8 cellular contexts compared by ENCODE assay signal in genomic region chr19:17109962-17110598, GRCh38. TPM values are rescaled to one million over a fixed set of nuclear protein-coding genes. Genes with fewer than 3 reads are reported as not detected.
A peak's percentile ranks its signal among the peaks of the same experiment; 100 is the strongest.
DNase-seq lines count a peak whose midpoint lies in the region; ATAC-seq and TF ChIP-seq lines count a peak whose summit lies in the region.

No MANE protein-coding gene starts in this region.

- no peak overlapping the region for H3K9ac ChIP-seq in mesendoderm (ENCODE audit: low read length)

- no peaks in the 10 kb centered on the region for H3K9me3 Mint-ChIP-seq in CD14-positive monocyte

- no peak overlapping the region for H3K23ac ChIP-seq in mesendoderm (ENCODE audit: low read length)

- peaks cover 74 to 87% of the 10 kb centered on the region in 2 donors for H3K36me3 Mint-ChIP-seq in CD14-positive monocyte

- H3K27ac ChIP-seq in lower lobe of right lung = peak overlapping the region; percentile 58
- no peak overlapping the region for H3K27ac ChIP-seq in mesendoderm (ENCODE audit: low read depth, low read length)

- H4K8ac ChIP-seq in mesendoderm (ENCODE audit: low read depth, low read length) = no peak overlapping the region

- peaks cover 2% of the 10 kb centered on the region for H3K79me2 ChIP-seq in mesendoderm (ENCODE audit: control insufficient read depth, insufficient read depth, low read length)

- H3K9me3 ChIP-seq in lower lobe of right lung = no peaks in the 10 kb centered on the region

- H3K18ac ChIP-seq in mesendoderm (ENCODE audit: low read length) = no peak overlapping the region

- TF ChIP-seq CTCF in CD14-positive monocyte (IDR thresholded peaks at IDR 0.05) (no peak), lower lobe of right lung (IDR thresholded peaks at IDR 0.05) (no peak)

- no peak overlapping the region for H4K5ac ChIP-seq in mesendoderm (ENCODE audit: low read length)

- H3K4me3 Mint-ChIP-seq in CD14-positive monocyte = peak overlapping the region; percentile 75 to 88

- intact Hi-C loops in CD14-positive monocyte (cut with micrococcal nuclease) = loop anchor here (1.0 to 5.0 kb wide), 3 partner anchors 28 to 62 kb away; partner anchors contain the start of genes HAUS8 (in 2 of the 2) and MYO9B (in 2 of the 2)
- intact Hi-C loops in lower lobe of right lung (cut with DNase I) = no loop called here

- H3K4me2 ChIP-seq in mesendoderm (ENCODE audit: low read length) = no peak overlapping the region

- H3K27me3 Mint-ChIP-seq in CD14-positive monocyte (ENCODE audit: low read depth in 3 of 3) = peaks cover 0 to 4% (median 2%) of the 10 kb centered on the region in 3 donors

- no peak overlapping the region for H2BK5ac ChIP-seq in mesendoderm (ENCODE audit: low read length)

- peaks cover 11% of the 10 kb centered on the region for H3K79me1 ChIP-seq in mesendoderm (ENCODE audit: low read length)

- H3K4me1 Mint-ChIP-seq in CD14-positive monocyte = peaks cover 95% of the 10 kb centered on the region

- H3K27me3 ChIP-seq in lower lobe of right lung (ENCODE audit: low read depth) = no peaks in the 10 kb centered on the region
- no peaks in the 10 kb centered on the region for H3K27me3 ChIP-seq in mesendoderm (ENCODE audit: insufficient read depth, low read length, poor library complexity)

- H2BK120ac ChIP-seq in mesendoderm (ENCODE audit: low read depth, low read length) = no peak overlapping the region

- H3K36me3 ChIP-seq in lower lobe of right lung (peaks cover 38% of the 10 kb centered on the region), mesendoderm (ENCODE audit: control insufficient read depth, insufficient read depth, low read length) (peaks cover 2% of the 10 kb centered on the region)

- WGBS in mesendoderm (ENCODE audit: extremely low coverage, insufficient coverage, low lambda C conversion rate) = no CpG with 5 or more reads among the region's 26 CpGs

- H3K4me1 ChIP-seq in lower lobe of right lung (peaks cover 69% of the 10 kb centered on the region), mesendoderm (ENCODE audit: control insufficient read depth, low read depth, low read length) (peaks cover 5% of the 10 kb centered on the region)

- DNase-seq in CD14-positive monocyte (ENCODE audit: low spot score) = peak; percentile 96
- DNase-seq in UCSD-AML1 (lab: John Stamatoyannopoulos, UW; ENCODE audit: unreplicated experiment) = peak; percentile 71
- peak; percentile 86 for DNase-seq in lower lobe of right lung
- no peak for DNase-seq in iPS-NIHi7 (ENCODE audit: extremely low spot score)
- DNase-seq in DMS114 treated with DMSO at 0.1 percent for 48 hours (lab: John Stamatoyannopoulos, UW; ENCODE audit: unreplicated experiment) = no peak
- DNase-seq in mesendoderm = no peak

- H3K4me3 ChIP-seq in lower lobe of right lung (peak overlapping the region; percentile 6), mesendoderm (ENCODE audit: low read length) (no peak overlapping the region)

- no peak overlapping the region for H2AK5ac ChIP-seq in mesendoderm (ENCODE audit: low read length)

- no peak overlapping the region for H2BK15ac ChIP-seq in mesendoderm (replicated peaks; ENCODE audit: low read depth)

- no peak overlapping the region for H3K4ac ChIP-seq in mesendoderm (ENCODE audit: low read depth, low read length)

- ATAC-seq in GM21529 (IDR thresholded peaks at IDR 0.05; ENCODE audit: unreplicated experiment) (peak; percentile 61), lower lobe of right lung (peak; percentile 61 to 83), GM21526 (IDR thresholded peaks at IDR 0.05; ENCODE audit: low FRiP score, unreplicated experiment) (no peak)

- H3K56ac ChIP-seq in mesendoderm (ENCODE audit: low read length) = no peak overlapping the region

- H3K27ac Mint-ChIP-seq in CD14-positive monocyte = peak overlapping the region; percentile 98 to 99 (median 99)

RNA-seq across cellular contexts. Expression of gene MYO9B, which starts 34.5 kb away (rescaled TPM):
- 1 to 10 TPM; 5.9 to 7.5 TPM for polyA plus RNA-seq in CD14-positive monocyte
- 205 TPM for total RNA-seq in lower lobe of right lung
- polyA plus RNA-seq in mesendoderm (2013, experiment 1 of 2) = 28.8 TPM
- polyA plus RNA-seq in mesendoderm (2013, experiment 2 of 2) = 29.1 TPM

RNA-seq across cellular contexts. Expression of gene HAUS8, which starts 34.8 kb away (rescaled TPM):
- 1 to 10 TPM; 2.5 to 4.4 TPM for polyA plus RNA-seq in CD14-positive monocyte
- 9.1 TPM for total RNA-seq in lower lobe of right lung
- 24.9 TPM for polyA plus RNA-seq in mesendoderm (2013, experiment 1 of 2)
- 24.3 TPM for polyA plus RNA-seq in mesendoderm (2013, experiment 2 of 2)

Comparison
In these comparisons a context has a peak if more than half of its experiments do, and no peak if none do; other contexts are left out.
1. DNase-seq: peak in CD14-positive monocyte (single experiment), UCSD-AML1 (single experiment) and lower lobe of right lung (single experiment); none in iPS-NIHi7 (single experiment), DMS114 treated with DMSO at 0.1 percent for 48 hours (single experiment) and mesendoderm (single experiment).